11 cellular contexts compared by ENCODE assay signal in the genomic region with DNA sequence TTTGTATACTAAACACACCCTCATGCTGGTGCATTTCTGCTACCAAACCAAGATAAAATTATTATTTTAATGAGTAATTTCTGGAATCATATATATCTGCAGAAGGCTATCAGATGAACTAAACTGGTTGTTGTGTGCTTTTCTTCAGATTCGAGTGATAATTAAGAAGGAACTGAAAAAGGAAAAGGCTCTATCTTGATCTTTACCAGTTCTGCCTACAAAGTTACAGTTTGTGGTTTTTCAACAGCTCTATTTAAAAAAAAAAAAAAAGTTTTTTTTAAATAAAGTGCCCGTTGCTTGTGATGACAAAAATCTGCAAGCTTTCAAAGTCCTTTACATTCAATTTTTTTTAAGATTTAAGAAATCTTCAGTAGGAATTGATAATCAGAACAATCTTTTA. TPM values are rescaled to one million over a fixed set of nuclear protein-coding genes. Genes with fewer than 3 reads are reported as not detected.
A peak's percentile ranks its signal among the peaks of the same experiment; 100 is the strongest.
DNase-seq lines count a peak whose midpoint lies in the region; ATAC-seq and TF ChIP-seq lines count a peak whose summit lies in the region.
"Had no signal": no experiment of that assay in that cellular context is flagged by ENCODE, and none has a peak within 500 bp of the region (broad histone marks: within the 10 kb centered on the region; RNA-seq: fewer than 3 reads in every experiment).

No MANE protein-coding gene starts in this region.

- H3K9me3 Mint-ChIP-seq in CD4-positive, alpha-beta T cell = no peaks in the 10 kb centered on the region

- no peaks in the 10 kb centered on the region for H3K27me3 ChIP-seq in CD4-positive, alpha-beta T cell (ENCODE audit: control insufficient read depth, insufficient read depth, low read length)
- H3K27me3 ChIP-seq in spleen (replicated peaks in 1 of 7) (no peaks in the 10 kb centered on the region), ovary (no peaks in the 10 kb centered on the region), SK-N-SH (ENCODE audit: insufficient read depth) (no peaks in the 10 kb centered on the region)

- DNase-seq in CD4-positive, alpha-beta T cell = no peak
- DNase-seq in SIG-M5 treated with dmso at 0.1 percent for 504 hours (lab: John Stamatoyannopoulos, UW; ENCODE audit: unreplicated experiment) = peak; percentile 83
- no peak for DNase-seq in spleen
- DNase-seq in activated T-cell treated with anti-CD3 and anti-CD28 coated beads, Interleukin-2, amount 50 U/mL, for 1 hour = no peak
- DNase-seq in ovary = no peak
- no peak for DNase-seq in SK-N-SH
- DNase-seq: activated CD8-positive, alpha-beta memory T cell treated with anti-CD3 and anti-CD28 coated beads for 24 hours; NCI-H146 had no signal

- 13 to 34% (median 26%) methylated on average over 2 of the region's 2 CpGs for WGBS in spleen, 5 donors
- 74 to 80% (median 74%) methylated on average over 2 of the region's 2 CpGs for WGBS in ovary, 3 donors
- WGBS in SK-N-SH (ENCODE audit: low lambda C conversion rate) = 87% methylated on average over 2 of the region's 2 CpGs

- H3K4me1 ChIP-seq in spleen (peaks cover 0 to 55% (median 19%) of the 10 kb centered on the region in 6 donors), ovary (ENCODE audit: insufficient read depth) (peaks cover 1% of the 10 kb centered on the region), SK-N-SH (ENCODE audit: control insufficient read depth in 1 of 2, insufficient read depth in 2 of 2, low read depth in 1 of 2, low read length in 1 of 2) (no peaks in the 10 kb centered on the region; a peak in 1 of 4 replicates)
- H3K4me1 ChIP-seq: parathyroid adenoma had no signal

- H2AFZ ChIP-seq in SK-N-SH (ENCODE audit: low read depth) = no peak overlapping the region
- H2AFZ ChIP-seq: parathyroid adenoma had no signal

- peak; percentile 21 for ATAC-seq in CD4-positive, alpha-beta T cell (ENCODE audit: poor library complexity)
- ATAC-seq in GM21367 (IDR thresholded peaks at IDR 0.05; ENCODE audit: unreplicated experiment) = peak; percentile 77
- peak; percentile 87 for ATAC-seq in HG03432 (IDR thresholded peaks at IDR 0.05; ENCODE audit: unreplicated experiment)

- H3K9me3 ChIP-seq in CD4-positive, alpha-beta T cell (ENCODE audit: control insufficient read depth, low read length) = no peaks in the 10 kb centered on the region
- H3K9me3 ChIP-seq in spleen = no peaks in the 10 kb centered on the region
- no peaks in the 10 kb centered on the region for H3K9me3 ChIP-seq in ovary
- no peaks in the 10 kb centered on the region for H3K9me3 ChIP-seq in SK-N-SH

- no peak overlapping the region for H3K27ac Mint-ChIP-seq in CD4-positive, alpha-beta T cell

- H3K79me2 ChIP-seq in SK-N-SH (ENCODE audit: insufficient read depth) = no peaks in the 10 kb centered on the region

- H3K36me3 ChIP-seq in spleen = no peaks in the 10 kb centered on the region
- H3K36me3 ChIP-seq in ovary = no peaks in the 10 kb centered on the region
- no peaks in the 10 kb centered on the region for H3K36me3 ChIP-seq in SK-N-SH (replicated peaks in 1 of 2; ENCODE audit: control insufficient read depth in 1 of 2, insufficient read depth in 2 of 2, low read length in 1 of 2)

- no peaks in the 10 kb centered on the region for H3K27me3 Mint-ChIP-seq in CD4-positive, alpha-beta T cell

- H3K4me3 ChIP-seq in spleen (peak overlapping the region in 1 of 8 donors; percentile 25), ovary (no peak overlapping the region), SK-N-SH (ENCODE audit: low read depth in 2 of 2, low read length in 1 of 2) (no peak overlapping the region)

- H3K9ac ChIP-seq in SK-N-SH = no peak overlapping the region
- H3K9ac ChIP-seq: parathyroid adenoma had no signal

- H3K4me2 ChIP-seq in SK-N-SH = no peak overlapping the region

- H3K27ac ChIP-seq in CD4-positive, alpha-beta T cell (ENCODE audit: low read depth, low read length) = no peak overlapping the region
- peak overlapping the region in 1 of 8 donors; percentile 5 for H3K27ac ChIP-seq in spleen
- no peak overlapping the region for H3K27ac ChIP-seq in ovary
- no peak overlapping the region for H3K27ac ChIP-seq in SK-N-SH (ENCODE audit: low read depth in 2 of 2, low read length in 1 of 2)
- H3K27ac ChIP-seq: parathyroid adenoma had no signal

- no peak for TF ChIP-seq POLR2A in spleen (IDR thresholded peaks at IDR 0.05)
- TF ChIP-seq POLR2A in ovary (IDR thresholded peaks at IDR 0.05) = no peak

- TF ChIP-seq RAD21 in SK-N-SH (IDR thresholded peaks at IDR 0.05; ENCODE audit: low read length) = no peak

- CTCF ChIA-PET in CD4-positive, alpha-beta T cell (lab: Charles Lee) = interaction anchor here (0.9 to 1.1 kb wide), 2 partner anchors 46 to 139 kb away, joined by 3 to 4 read pairs; no protein-coding TSS in a partner anchor
- CTCF ChIA-PET in SK-N-SH (lab: Yijun Ruan, JAX) = no interaction called here

- H3K4me1 Mint-ChIP-seq in CD4-positive, alpha-beta T cell (ENCODE audit: low read depth) = peaks cover 70% of the 10 kb centered on the region

- H3K9me2 ChIP-seq in SK-N-SH = no peaks in the 10 kb centered on the region

- POLR2A ChIA-PET in CD4-positive, alpha-beta T cell (lab: Charles Lee) = interaction anchor here (0.7 kb wide), 1 partner anchor 13 kb away, joined by 5 read pairs; a partner anchor contains a TSS
- POLR2A ChIA-PET in SK-N-SH (lab: Yijun Ruan, JAX) = no interaction called here

- TF ChIP-seq CTCF in CD4-positive, alpha-beta T cell (IDR thresholded peaks at IDR 0.05) = no peak
- no peak for TF ChIP-seq CTCF in spleen (IDR thresholded peaks at IDR 0.05 in 8 of 11, conservative IDR thresholded peaks at IDR 0.05 in 3 of 11)
- no peak for TF ChIP-seq CTCF in ovary (IDR thresholded peaks at IDR 0.05)
- no peak for TF ChIP-seq CTCF in SK-N-SH (IDR thresholded peaks at IDR 0.05)

- H3K36me3 Mint-ChIP-seq in CD4-positive, alpha-beta T cell (ENCODE audit: low read depth) = peaks cover 9% of the 10 kb centered on the region

- TF ChIP-seq EP300 in ovary (IDR thresholded peaks at IDR 0.05) (no peak), SK-N-SH (IDR thresholded peaks at IDR 0.05; ENCODE audit: borderline replicate concordance in 1 of 2, low read depth in 1 of 2, low read length in 1 of 2) (no peak)

- H3K4me3 Mint-ChIP-seq in CD4-positive, alpha-beta T cell = no peak overlapping the region

- H4K20me1 ChIP-seq in SK-N-SH (ENCODE audit: insufficient read depth) = no peaks in the 10 kb centered on the region

- intact Hi-C loops in CD4-positive, alpha-beta T cell (cut with DNase I, micrococcal nuclease) = loop anchor here (2.0 kb wide), 2 partner anchors 13 to 25 kb away; a partner anchor contains a TSS
- intact Hi-C loops in spleen (cut with DNase I; ENCODE audit: low total_unique reads) = no loop called here
- intact Hi-C loops in ovary (cut with DNase I) = no loop called here

- no peaks in the 10 kb centered on the region for H3F3A ChIP-seq in SK-N-SH (replicated peaks; ENCODE audit: insufficient read depth)

TF ChIP-seq in SK-N-SH, 30 proteins besides CTCF, POLR2A, EP300 and RAD21:
- TF ChIP-seq, protein P1, sequence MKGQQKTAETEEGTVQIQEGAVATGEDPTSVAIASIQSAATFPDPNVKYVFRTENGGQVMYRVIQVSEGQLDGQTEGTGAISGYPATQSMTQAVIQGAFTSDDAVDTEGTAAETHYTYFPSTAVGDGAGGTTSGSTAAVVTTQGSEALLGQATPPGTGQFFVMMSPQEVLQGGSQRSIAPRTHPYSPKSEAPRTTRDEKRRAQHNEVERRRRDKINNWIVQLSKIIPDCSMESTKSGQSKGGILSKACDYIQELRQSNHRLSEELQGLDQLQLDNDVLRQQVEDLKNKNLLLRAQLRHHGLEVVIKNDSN (IDR thresholded peaks at IDR 0.05; ENCODE audit: borderline replicate concordance, low read depth) = no peak
- TF ChIP-seq NFIC (IDR thresholded peaks at IDR 0.05; ENCODE audit: borderline replicate concordance) (no peak), RFX5 (IDR thresholded peaks at IDR 0.05; ENCODE audit: low read length) (no peak), MEF2A (IDR thresholded peaks at IDR 0.05; ENCODE audit: borderline replicate concordance, low read depth) (no peak), YY1 (IDR thresholded peaks at IDR 0.05; ENCODE audit: low read depth) (no peak), POLR2AphosphoS5 (IDR thresholded peaks at IDR 0.05; ENCODE audit: low read depth, low read length) (no peak), NRF1 (IDR thresholded peaks at IDR 0.05; ENCODE audit: low read depth, low read length) (no peak), ELF1 (IDR thresholded peaks at IDR 0.05) (no peak), MXI1 (IDR thresholded peaks at IDR 0.05; ENCODE audit: low read depth, low read length) (no peak), TCF12 (IDR thresholded peaks at IDR 0.05) (no peak), FOSL2 (IDR thresholded peaks at IDR 0.05; ENCODE audit: borderline replicate concordance, low read depth) (no peak)
- TF ChIP-seq, protein P2, sequence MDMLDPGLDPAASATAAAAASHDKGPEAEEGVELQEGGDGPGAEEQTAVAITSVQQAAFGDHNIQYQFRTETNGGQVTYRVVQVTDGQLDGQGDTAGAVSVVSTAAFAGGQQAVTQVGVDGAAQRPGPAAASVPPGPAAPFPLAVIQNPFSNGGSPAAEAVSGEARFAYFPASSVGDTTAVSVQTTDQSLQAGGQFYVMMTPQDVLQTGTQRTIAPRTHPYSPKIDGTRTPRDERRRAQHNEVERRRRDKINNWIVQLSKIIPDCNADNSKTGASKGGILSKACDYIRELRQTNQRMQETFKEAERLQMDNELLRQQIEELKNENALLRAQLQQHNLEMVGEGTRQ (IDR thresholded peaks at IDR 0.05; ENCODE audit: borderline replicate concordance, low read depth, low read length) = no peak
- TF ChIP-seq, protein P3, sequence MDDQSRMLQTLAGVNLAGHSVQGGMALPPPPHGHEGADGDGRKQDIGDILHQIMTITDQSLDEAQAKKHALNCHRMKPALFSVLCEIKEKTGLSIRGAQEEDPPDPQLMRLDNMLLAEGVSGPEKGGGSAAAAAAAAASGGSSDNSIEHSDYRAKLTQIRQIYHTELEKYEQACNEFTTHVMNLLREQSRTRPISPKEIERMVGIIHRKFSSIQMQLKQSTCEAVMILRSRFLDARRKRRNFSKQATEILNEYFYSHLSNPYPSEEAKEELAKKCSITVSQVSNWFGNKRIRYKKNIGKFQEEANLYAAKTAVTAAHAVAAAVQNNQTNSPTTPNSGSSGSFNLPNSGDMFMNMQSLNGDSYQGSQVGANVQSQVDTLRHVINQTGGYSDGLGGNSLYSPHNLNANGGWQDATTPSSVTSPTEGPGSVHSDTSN (IDR thresholded peaks at IDR 0.05) = no peak

RNA-seq across cellular contexts. Expression of a gene that starts 13.6 kb away (rescaled TPM):
- total RNA-seq in CD4-positive, alpha-beta T cell = 10 to 100 TPM; 23.9 to 26.5 TPM
- total RNA-seq in spleen (10 to 100 TPM; 18.3 to 31.8 (median 20.9) TPM), ovary (10 to 100 TPM; 12.1 to 20.6 (median 15.6) TPM)
- polyA plus RNA-seq in spleen (1 to 10 TPM; 2.8 to 4.1 (median 3.5) TPM), ovary (1 to 10 TPM; 2.9 to 3.6 TPM), SK-N-SH (2012; rRNA removed) (1.4 and 1.6 TPM in 2 replicates)
- polyA plus RNA-seq in SK-N-SH (2012; cell fraction: cytosol; rRNA removed) = 1.7 and 1.9 TPM in 2 replicates
- polyA plus RNA-seq in SK-N-SH (2012; cell fraction: nucleus; rRNA removed) = 1.7 and 3.3 TPM in 2 replicates

Comparison
In these comparisons a context has a peak if more than half of its experiments do, and no peak if none do; other contexts are left out.
1. ATAC-seq: peak in every context shown above with its lines; median percentile 87 in HG03432; 77 in GM21367; 21 in CD4-positive, alpha-beta T cell.
2. intact Hi-C loops: an anchor here in CD4-positive, alpha-beta T cell (2.0 kb wide); none called in spleen and ovary.